In genomic region chr19:36051236-36051635, GRCh38 we compare ENCODE assay signal across 10 cellular contexts. TPM values are rescaled to one million over a fixed set of nuclear protein-coding genes. Genes with fewer than 3 reads are reported as not detected.
A peak's percentile ranks its signal among the peaks of the same experiment; 100 is the strongest.
DNase-seq lines count a peak whose midpoint lies in the region; ATAC-seq lines count a peak whose summit lies in the region.
"Had no signal": no experiment of that assay in that cellular context is flagged by ENCODE, and none has a peak within 500 bp of the region (broad histone marks: within the 10 kb centered on the region; RNA-seq: fewer than 3 reads in every experiment).

No MANE protein-coding gene starts in this region.

- H3K4ac ChIP-seq in mesendoderm (ENCODE audit: low read depth, low read length): no peak overlapping the region

- H3K4me3 ChIP-seq in H7 (ENCODE audit: insufficient read depth, low read depth, low read length): no peak overlapping the region
- no peak overlapping the region for H3K4me3 ChIP-seq in mesendoderm (ENCODE audit: low read length)

- H2AK5ac ChIP-seq in mesendoderm (ENCODE audit: low read length): no peak overlapping the region

- H3K4me2 ChIP-seq in mesendoderm (ENCODE audit: low read length): no peak overlapping the region

- no peak overlapping the region for H4K8ac ChIP-seq in mesendoderm (ENCODE audit: low read depth, low read length)

- no peak overlapping the region for H3K23ac ChIP-seq in mesendoderm (ENCODE audit: low read length)

- H3K18ac ChIP-seq in mesendoderm (ENCODE audit: low read length): no peak overlapping the region

- no peak overlapping the region for H2BK120ac ChIP-seq in mesendoderm (ENCODE audit: low read depth, low read length)

- H3K4me1 ChIP-seq in mesendoderm (ENCODE audit: control insufficient read depth, low read depth, low read length): peaks cover 7% of the 10 kb centered on the region

- peak overlapping the region; percentile 8 for H3K9ac ChIP-seq in mesendoderm (ENCODE audit: low read length)

- H4K5ac ChIP-seq in mesendoderm (ENCODE audit: low read length): no peak overlapping the region

- no peaks in the 10 kb centered on the region; the same call in 1 of the 2 replicates for H3K36me3 ChIP-seq in H7 (replicated peaks; ENCODE audit: control insufficient read depth, insufficient read depth, low read length)
- no peaks in the 10 kb centered on the region for H3K36me3 ChIP-seq in mesendoderm (ENCODE audit: control insufficient read depth, insufficient read depth, low read length)

- DNase-seq in NCI-H748 (lab: John Stamatoyannopoulos, UW; ENCODE audit: unreplicated experiment) (peak; percentile 65), NCI-H748 treated with DMSO at 0.1 percent for 48 hours (lab: John Stamatoyannopoulos, UW) (no peak), H7 (peak; percentile 87), amniotic epithelial cell (ENCODE audit: low read depth) (peak; percentile 19), mesendoderm (peak; percentile 89), epidermal melanocyte (ENCODE audit: insufficient read length, low spot score) (no peak)
- DNase-seq: NCI-H226; stimulated activated naive CD4-positive, alpha-beta T cell had no signal

- no peaks in the 10 kb centered on the region for H3K27me3 ChIP-seq in H7 (ENCODE audit: control insufficient read depth, insufficient read depth, low read length)
- H3K27me3 ChIP-seq in mesendoderm (ENCODE audit: insufficient read depth, low read length, poor library complexity): no peaks in the 10 kb centered on the region

- ATAC-seq in HG02678 (IDR thresholded peaks at IDR 0.05; ENCODE audit: unreplicated experiment) (no peak), GM18873 (IDR thresholded peaks at IDR 0.05; ENCODE audit: low FRiP score, unreplicated experiment) (no peak)

- H3K56ac ChIP-seq in mesendoderm (ENCODE audit: low read length): peak overlapping the region; percentile 63

- H3K79me2 ChIP-seq in mesendoderm (ENCODE audit: control insufficient read depth, insufficient read depth, low read length): peaks cover 8% of the 10 kb centered on the region

- no peak overlapping the region for H2BK15ac ChIP-seq in mesendoderm (replicated peaks; ENCODE audit: low read depth)

- H3K79me1 ChIP-seq in mesendoderm (ENCODE audit: low read length): peaks cover 2% of the 10 kb centered on the region

- WGBS in mesendoderm (ENCODE audit: extremely low coverage, insufficient coverage, low lambda C conversion rate): no CpG with 5 or more reads among the region's 3 CpGs

- H3K27ac ChIP-seq in mesendoderm (ENCODE audit: low read depth, low read length): no peak overlapping the region

- no peak overlapping the region for H2BK5ac ChIP-seq in mesendoderm (ENCODE audit: low read length)

RNA-seq across cellular contexts. Expression of gene THAP8, which starts 2.8 kb away (rescaled TPM):
- total RNA-seq in H7 (2014; rRNA removed; shearing (Covaris generic)): 2.9 and 5.4 TPM in 2 replicates
- polyA plus RNA-seq in mesendoderm (2013, experiment 1 of 2): 2.2 TPM
- polyA plus RNA-seq in mesendoderm (2013, experiment 2 of 2): 2.1 TPM

RNA-seq across cellular contexts. Expression of gene WDR62, which starts 3.5 kb away (rescaled TPM):
- total RNA-seq in H7 (2014; rRNA removed; shearing (Covaris generic)): 27.0 and 35.1 TPM in 2 replicates
- polyA plus RNA-seq in mesendoderm (2013, experiment 1 of 2): 15.2 TPM
- polyA plus RNA-seq in mesendoderm (2013, experiment 2 of 2): 14.6 TPM

RNA-seq across cellular contexts. Expression of gene CLIP3, which starts 18.6 kb away (rescaled TPM):
- total RNA-seq in H7 (2014; rRNA removed; shearing (Covaris generic)): 1.5 and 8.0 TPM in 2 replicates
- polyA plus RNA-seq in mesendoderm (2013, experiment 1 of 2): 6.4 TPM
- 6.7 TPM for polyA plus RNA-seq in mesendoderm (2013, experiment 2 of 2)

RNA-seq across cellular contexts. Expression of gene ALKBH6, which starts 37.2 kb away (rescaled TPM):
- total RNA-seq in H7 (2014; rRNA removed; shearing (Covaris generic)): 21.9 and 25.5 TPM in 2 replicates
- polyA plus RNA-seq in mesendoderm (2013, experiment 1 of 2): 25.6 TPM
- polyA plus RNA-seq in mesendoderm (2013, experiment 2 of 2): 23.7 TPM

RNA-seq across cellular contexts. Expression of gene SYNE4, which starts 42.6 kb away (rescaled TPM):
- total RNA-seq in H7 (2014; rRNA removed; shearing (Covaris generic)): 14.4 and 27.0 TPM in 2 replicates
- 19.1 TPM for polyA plus RNA-seq in mesendoderm (2013, experiment 1 of 2)
- polyA plus RNA-seq in mesendoderm (2013, experiment 2 of 2): 19.3 TPM

Comparison
In these comparisons a context has a peak if more than half of its experiments do, and no peak if none do; other contexts are left out.
1. DNase-seq: peak in NCI-H748 (single experiment), H7 (single experiment), amniotic epithelial cell (single experiment) and mesendoderm (single experiment); none in NCI-H748 treated with DMSO at 0.1 percent for 48 hours (single experiment) and epidermal melanocyte (single experiment).